ENCODE assay signal across 23 cellular contexts in the genomic region with DNA sequence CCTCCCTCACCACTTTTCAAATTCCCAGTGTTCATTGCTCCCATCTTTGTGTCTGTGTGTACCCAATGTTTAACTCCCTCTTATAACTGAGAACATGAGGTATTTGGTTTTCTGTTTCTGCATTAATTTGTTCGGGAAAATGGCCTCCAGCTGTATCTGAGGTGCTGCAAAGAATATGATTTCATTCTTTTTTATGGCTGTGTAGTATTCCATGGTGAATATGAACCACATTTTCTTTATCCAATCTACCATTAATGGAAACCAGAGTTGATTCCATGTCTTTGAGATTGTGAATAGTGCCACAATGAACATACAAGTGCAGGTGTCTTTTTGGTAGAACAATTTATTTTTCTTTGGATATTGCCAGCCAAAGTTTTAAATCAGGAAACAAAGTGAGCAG. TPM values are rescaled to one million over a fixed set of nuclear protein-coding genes. Genes with fewer than 3 reads are reported as not detected.
DNase-seq lines count a peak whose midpoint lies in the region; ATAC-seq and TF ChIP-seq lines count a peak whose summit lies in the region.
"Had no signal": no experiment of that assay in that cellular context is flagged by ENCODE, and none has a peak within 500 bp of the region (broad histone marks: within the 10 kb centered on the region; RNA-seq: fewer than 3 reads in every experiment).

No MANE protein-coding gene starts in this region.

- H3K4me3 Mint-ChIP-seq in Caco-2 (ENCODE audit: unreplicated experiment) (no peak overlapping the region), endothelial cell (ENCODE audit: unreplicated experiment) (peak overlapping the region; percentile 6)
- H3K4me3 Mint-ChIP-seq: B cell; CD4-positive, alpha-beta T cell; CD8-positive, alpha-beta T cell had no signal

- H3K27ac ChIP-seq in HEK293 (ENCODE audit: extremely low read depth, low read depth, low read length), result no peak overlapping the region
- peak overlapping the region; percentile 61 to 94 (median 89) for H3K27ac ChIP-seq in thyroid gland
- H3K27ac ChIP-seq: 22Rv1; A549; BLaER1 treated with 17β-estradiol and CSF1 and Interleukin-3, amounts not matched to agents 10 nM and 100 nM; C4-2B had no signal

- peaks cover 12% of the 10 kb centered on the region for H3K36me3 Mint-ChIP-seq in Caco-2 (ENCODE audit: insufficient read depth, unreplicated experiment)
- peaks cover 2% of the 10 kb centered on the region for H3K36me3 Mint-ChIP-seq in endothelial cell (ENCODE audit: low read depth, unreplicated experiment)
- H3K36me3 Mint-ChIP-seq: CD8-positive, alpha-beta T cell had no signal

- H3K9me3 ChIP-seq in Caco-2, result no peaks in the 10 kb centered on the region
- no peaks in the 10 kb centered on the region for H3K9me3 ChIP-seq in HEK293 (ENCODE audit: control insufficient read depth, insufficient read depth, low read depth, low read length)
- no peaks in the 10 kb centered on the region for H3K9me3 ChIP-seq in thyroid gland
- H3K9me3 ChIP-seq: A549 had no signal

- ATAC-seq in GM21529 (IDR thresholded peaks at IDR 0.05; ENCODE audit: unreplicated experiment), result no peak
- ATAC-seq in GM21737 (IDR thresholded peaks at IDR 0.05; ENCODE audit: unreplicated experiment), result no peak
- ATAC-seq: A549; CD8-positive, alpha-beta T cell; GM12878 had no signal

- POLR2A ChIA-PET in Caco-2 (lab: Charles Lee), result no interaction called here
- POLR2A ChIA-PET in HEK293 (lab: Yijun Ruan, JAX), result no interaction called here

- H3K9me3 Mint-ChIP-seq in Caco-2 (ENCODE audit: unreplicated experiment) (peaks cover 10% of the 10 kb centered on the region), endothelial cell (ENCODE audit: unreplicated experiment) (no peaks in the 10 kb centered on the region)
- H3K9me3 Mint-ChIP-seq: CD4-positive, alpha-beta T cell; CD8-positive, alpha-beta T cell had no signal

- H3K36me3 ChIP-seq in Caco-2 (ENCODE audit: control insufficient read depth, insufficient read depth, low read length) (no peaks in the 10 kb centered on the region), HEK293 (ENCODE audit: control insufficient read depth in 2 of 2, insufficient read depth in 1 of 2, low read length in 2 of 2) (no peaks in the 10 kb centered on the region), thyroid gland (no peaks in the 10 kb centered on the region)

- H3K4me1 ChIP-seq in Caco-2, result 0 out of 2 replicates have a peak, but pooled peaks cover 5% of the 10 kb centered on the region
- no peaks in the 10 kb centered on the region for H3K4me1 ChIP-seq in HEK293 (ENCODE audit: control insufficient read depth, insufficient read depth, low read length)
- peaks cover 16 to 31% of the 10 kb centered on the region in 2 donors for H3K4me1 ChIP-seq in thyroid gland
- H3K4me1 ChIP-seq: A549 had no signal

- H3K27me3 Mint-ChIP-seq in Caco-2 (ENCODE audit: insufficient read depth, unreplicated experiment) (no peaks in the 10 kb centered on the region), endothelial cell (ENCODE audit: unreplicated experiment) (no peaks in the 10 kb centered on the region)
- H3K27me3 Mint-ChIP-seq: B cell had no signal

- no peak for TF ChIP-seq POLR2A in thyroid gland (IDR thresholded peaks at IDR 0.05)

- H3K4me3 ChIP-seq in Caco-2 (ENCODE audit: low read depth, low read length) (no peak overlapping the region), HEK293 (ENCODE audit: low read depth, low read length) (no peak overlapping the region), thyroid gland (replicated peaks in 1 of 3) (no peak overlapping the region)
- H3K4me3 ChIP-seq: A549; BLaER1 treated with 17β-estradiol and CSF1 and Interleukin-3, amounts not matched to agents 10 nM and 100 nM; GM12878 had no signal

- TF ChIP-seq CTCF in Caco-2 (IDR thresholded peaks at IDR 0.05; ENCODE audit: insufficient read depth in 1 of 2, low read depth in 1 of 2, low read length in 1 of 2, severe bottlenecking in 1 of 2, unreplicated experiment in 1 of 2) (no peak), HEK293 (tag by site-specific recombination; IDR thresholded peaks at IDR 0.05) (no peak), endothelial cell (IDR thresholded peaks at IDR 0.05; ENCODE audit: unreplicated experiment) (no peak), thyroid gland (IDR thresholded peaks at IDR 0.05) (no peak)

- CTCF ChIA-PET in Caco-2 (lab: Charles Lee), result interaction anchor here (0.6 kb wide), 2 partner anchors 67 to 569 kb away, joined by 3 read pairs; no protein-coding TSS in a partner anchor
- CTCF ChIA-PET in HEK293 (lab: Yijun Ruan, JAX), result interaction anchor here (0.7 to 1.9 kb wide), 2 partner anchors 15 to 110 kb away, joined by 5 read pairs; no protein-coding TSS in a partner anchor

- intact Hi-C loops in Caco-2 (cut with micrococcal nuclease; ENCODE audit: unreplicated experiment) (loop anchor here (5.0 kb wide), 1 partner anchor 37 kb away; no protein-coding TSS in a partner anchor), thyroid gland (cut with DNase I) (no loop called here)

- H3K27me3 ChIP-seq in Caco-2 (replicated peaks; ENCODE audit: control insufficient read depth, insufficient read depth, low read length) (no peaks in the 10 kb centered on the region), thyroid gland (no peaks in the 10 kb centered on the region)
- H3K27me3 ChIP-seq: BLaER1 treated with 17β-estradiol and CSF1 and Interleukin-3, amounts not matched to agents 10 nM and 100 nM had no signal

- no TSS peak for BruUV-seq in Caco-2 (replicated peaks; lab: Mats Ljungman, UMichigan)

- peak overlapping the region; percentile 17 for H3K27ac Mint-ChIP-seq in Caco-2 (ENCODE audit: unreplicated experiment)
- no peak overlapping the region for H3K27ac Mint-ChIP-seq in endothelial cell (ENCODE audit: unreplicated experiment)
- H3K27ac Mint-ChIP-seq: B cell; CD4-positive, alpha-beta T cell; CD8-positive, alpha-beta T cell had no signal

- peaks cover 14% of the 10 kb centered on the region for H3K4me1 Mint-ChIP-seq in Caco-2 (ENCODE audit: low read depth, unreplicated experiment)
- no peaks in the 10 kb centered on the region for H3K4me1 Mint-ChIP-seq in endothelial cell (ENCODE audit: unreplicated experiment)

- 87 to 90% methylated on average over 1 of the region's 1 CpG for WGBS in thyroid gland, 2 donors

- DNase-seq in Caco-2 (no peak), endothelial cell (ENCODE audit: low spot score) (no peak), thyroid gland (no peak), COLO829 (ENCODE audit: low spot score) (no peak), NCI-H2171 treated with DMSO at 0.1 percent for 48 hours (lab: John Stamatoyannopoulos, UW) (no peak)
- DNase-seq: AML-193; CD4-positive, alpha-beta T cell; CD8-positive, alpha-beta T cell; COR-L47; DMS 273 treated with DMSO at 0.1 percent for 48 hours; DMS153; DND-41; EL; GDM1 had no signal

TF ChIP-seq in HEK293, 187 proteins besides CTCF, POLR2A, EP300 and RAD21:
- TF ChIP-seq ZBTB48 (tag by site-specific recombination; IDR thresholded peaks at IDR 0.05), result no peak
- TF ChIP-seq ZNF146 (tag by site-specific recombination; IDR thresholded peaks at IDR 0.05), result peak; percentile 64

RNA-seq across cellular contexts. Expression of a gene that starts 10.4 kb away (rescaled TPM):
- total RNA-seq in Caco-2 (2022) (81.7 and 92.2 TPM in 2 replicates), endothelial cell (ENCODE audit: unreplicated experiment) (796 TPM), thyroid gland (1,000 to 10,000 TPM; 1,557 to 2,748 (median 2,297) TPM)
- total RNA-seq: CD4-positive, alpha-beta T cell had no signal
